Comparison of ENCODE assay signal across 8 cellular contexts in genomic region chr10:71486465-71487114, GRCh38.
DNase-seq lines count a peak whose midpoint lies in the region; ATAC-seq, FAIRE-seq and TF ChIP-seq lines count a peak whose summit lies in the region.

No MANE protein-coding gene starts in this region.

- H3K4me2 ChIP-seq in A549 = no peak overlapping the region

- H3K4me1 ChIP-seq in A549 (no peaks in the 10 kb centered on the region), lower lobe of right lung (no peaks in the 10 kb centered on the region), thyroid gland (no peaks in the 10 kb centered on the region)

- no peak overlapping the region for H3K4me3 ChIP-seq in A549
- no peak overlapping the region for H3K4me3 ChIP-seq in brain microvascular endothelial cell (ENCODE audit: low read depth, low read length)
- no peak overlapping the region for H3K4me3 ChIP-seq in lower lobe of right lung
- no peak overlapping the region for H3K4me3 ChIP-seq in thyroid gland (replicated peaks in 1 of 3)

- 48% methylated on average over 6 of the region's 6 CpGs for whole genome bisulfite sequencing in A549 (ENCODE audit: missing lambda C conversion rate)
- WGBS in thyroid gland, 2 donors = 38% methylated on average over 4 to 6 of the region's 6 CpGs

- peak in 1 of 2 experiments; percentile 72; a peak in 3 of 6 replicates for ATAC-seq in A549
- ATAC-seq in lower lobe of right lung = peak; percentile 48 to 68
- no peak for ATAC-seq in GM18868 (IDR thresholded peaks at IDR 0.05; ENCODE audit: unreplicated experiment)
- ATAC-seq in HG02642 (IDR thresholded peaks at IDR 0.05; ENCODE audit: poor library complexity, unreplicated experiment) = no peak

- H3K9me3 ChIP-seq in A549 (peaks cover 15% of the 10 kb centered on the region; the same call in 2 of the 3 replicates), lower lobe of right lung (peaks cover 4% of the 10 kb centered on the region), thyroid gland (no peaks in the 10 kb centered on the region)

- intact Hi-C loops in lower lobe of right lung (cut with DNase I) (no loop called here), thyroid gland (cut with DNase I) (no loop called here)

- H3K36me3 ChIP-seq in brain microvascular endothelial cell (replicated peaks) (no peaks in the 10 kb centered on the region), lower lobe of right lung (no peaks in the 10 kb centered on the region), thyroid gland (no peaks in the 10 kb centered on the region)

- POLR2A ChIA-PET in A549 (lab: Yijun Ruan, JAX) = no interaction called here

- no peak for FAIRE-seq in A549 (lab: Jason Lieb, UNC)

- TF ChIP-seq CTCF in A549 (IDR thresholded peaks at IDR 0.05) (peak; percentile 37), GM20000 (IDR thresholded peaks at IDR 0.05; ENCODE audit: extremely low read depth, missing control alignments) (peak; percentile 60), brain microvascular endothelial cell (IDR thresholded peaks at IDR 0.05; ENCODE audit: low read depth, low read length, missing control alignments) (peak; percentile 90), lower lobe of right lung (IDR thresholded peaks at IDR 0.05) (peak; percentile 53), thyroid gland (IDR thresholded peaks at IDR 0.05) (peak in 4 of 6 experiments; percentile 24 to 46 (median 31))

- H3K27me3 ChIP-seq in brain microvascular endothelial cell (replicated peaks) (peaks cover 2% of the 10 kb centered on the region), lower lobe of right lung (ENCODE audit: low read depth) (no peaks in the 10 kb centered on the region), thyroid gland (no peaks in the 10 kb centered on the region)

- H3K27ac ChIP-seq in A549 (no peak overlapping the region), brain microvascular endothelial cell (no peak overlapping the region), lower lobe of right lung (no peak overlapping the region), thyroid gland (no peak overlapping the region)

- TF ChIP-seq EP300 in A549 (IDR thresholded peaks at IDR 0.05) = no peak

- TF ChIP-seq POLR2A in A549 (IDR thresholded peaks at IDR 0.05; ENCODE audit: low read length) (no peak), thyroid gland (IDR thresholded peaks at IDR 0.05) (no peak)

- TF ChIP-seq RAD21 in A549 (conservative IDR thresholded peaks at IDR 0.05 in 1 of 2, IDR thresholded peaks at IDR 0.05 in 1 of 2) = no peak

- DNase-seq in A549 (ENCODE audit: low read depth in 1 of 2, low spot score in 1 of 2) = peak in 1 of 2 experiments; percentile 23
- DNase-seq in GM20000 (ENCODE audit: low spot score) = peak; percentile 46
- peak; percentile 5 for DNase-seq in RPMI7951 (ENCODE audit: low read depth)
- peak; percentile 58 for DNase-seq in brain microvascular endothelial cell
- DNase-seq in lower lobe of right lung = peak; percentile 74
- peak; percentile 49 to 53 for DNase-seq in thyroid gland

- CTCF ChIA-PET in A549 (lab: Yijun Ruan, JAX) = interaction anchor here (1.0 to 2.3 kb wide), 6 partner anchors 13 to 211 kb away, joined by 3 to 5 read pairs (median 4); no protein-coding TSS in a partner anchor

- in situ Hi-C loops in brain microvascular endothelial cell (cut with HindIII; ENCODE audit: low pct_ligation_motif_present, low sequenced_read_pairs) = no loop called here

TF ChIP-seq in A549, 52 proteins besides CTCF, POLR2A, EP300 and RAD21:
- TF ChIP-seq HOXA7 (CRISPR knock-in tag; IDR thresholded peaks at IDR 0.05) = no peak
- no peak for TF ChIP-seq ELK1 (IDR thresholded peaks at IDR 0.05; ENCODE audit: low read depth, low read length)
- TF ChIP-seq CHD4 (IDR thresholded peaks at IDR 0.05; ENCODE audit: borderline replicate concordance) = no peak
- TF ChIP-seq CHD2 (IDR thresholded peaks at IDR 0.05; ENCODE audit: low read length, partially characterized antibody) = no peak

Comparison
In these comparisons a context has a peak if more than half of its experiments do, and no peak if none do; other contexts are left out.
1. ATAC-seq: peak in lower lobe of right lung (2 of 2); none in GM18868 (single experiment) and HG02642 (single experiment).
2. CTCF ChIP-seq: peak in every context shown above with its lines; median percentile 90 in brain microvascular endothelial cell; 60 in GM20000; 53 in lower lobe of right lung; 37 in A549; 31 in thyroid gland.